ENCODE assay signal across 21 cellular contexts in the genomic region with DNA sequence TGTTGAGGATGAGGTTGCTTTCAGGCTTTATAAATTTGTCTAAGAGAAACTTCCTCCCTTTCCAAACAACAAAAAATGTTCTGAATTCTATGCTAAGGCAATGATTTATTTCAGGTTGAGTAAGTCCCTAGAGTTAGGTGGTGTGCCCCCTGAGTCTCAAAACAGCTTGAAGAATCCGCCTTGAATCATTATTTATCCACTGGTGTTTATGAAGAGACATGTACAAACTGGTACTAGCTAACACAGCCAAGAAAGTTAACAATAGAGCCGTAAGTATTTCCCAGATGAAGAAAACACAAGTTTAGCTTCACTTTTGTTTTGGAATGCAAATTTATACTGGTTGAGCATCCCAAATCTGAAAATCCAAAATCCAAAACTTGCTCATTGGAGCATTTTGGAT.
DNase-seq lines count a peak whose midpoint lies in the region; ATAC-seq and TF ChIP-seq lines count a peak whose summit lies in the region.
"Had no signal": no experiment of that assay in that cellular context is flagged by ENCODE, and none has a peak within 500 bp of the region (broad histone marks: within the 10 kb centered on the region; RNA-seq: fewer than 3 reads in every experiment).

No MANE protein-coding gene starts in this region.

- TF ChIP-seq CTCF in astrocyte of the spinal cord (IDR thresholded peaks at IDR 0.05; ENCODE audit: low read depth, low read length): no peak
- TF ChIP-seq CTCF in progenitor cell of endocrine pancreas (IDR thresholded peaks at IDR 0.05; ENCODE audit: unreplicated experiment): no peak

- ATAC-seq in GM18520 (IDR thresholded peaks at IDR 0.05; ENCODE audit: unreplicated experiment) (no peak), HG03139 (IDR thresholded peaks at IDR 0.05; ENCODE audit: unreplicated experiment) (no peak)
- ATAC-seq: activated CD8-positive, alpha-beta T cell treated with anti-CD3 and anti-CD28 coated beads, Interleukin-2, amount 10 ng/mL, durations not matched to agents 7 days and 5 days; lower lobe of right lung; natural killer cell treated with Interleukin-12 subunit alpha and Interleukin-12 subunit beta and Interleukin-15 and Interleukin-18, amount 100 ng/mL, for 72 hours had no signal

- peaks cover 15% of the 10 kb centered on the region for H3K36me3 Mint-ChIP-seq in progenitor cell of endocrine pancreas (ENCODE audit: insufficient read depth)
- H3K36me3 Mint-ChIP-seq: natural killer cell treated with Interleukin-12 subunit alpha and Interleukin-12 subunit beta and Interleukin-15 and Interleukin-18, amount 100 ng/mL, for 72 hours had no signal

- H3K4me3 Mint-ChIP-seq in progenitor cell of endocrine pancreas (ENCODE audit: low read depth): no peak overlapping the region
- H3K4me3 Mint-ChIP-seq: activated CD8-positive, alpha-beta T cell treated with anti-CD3 and anti-CD28 coated beads, Interleukin-2, amount 10 ng/mL, durations not matched to agents 7 days and 5 days; activated naive CD8-positive, alpha-beta T cell treated with anti-CD3 and anti-CD28 coated beads, Interleukin-2, amount 10 ng/mL, durations not matched to agents 7 days and 5 days; endodermal cell; natural killer cell treated with Interleukin-12 subunit alpha and Interleukin-12 subunit beta and Interleukin-15 and Interleukin-18, amount 100 ng/mL, for 72 hours; T-helper 1 cell treated with Interleukin-12 subunit alpha and Interleukin-12 subunit beta and Interleukin-4 antibody, amounts not matched to agents 30 μg/mL and 1 μg/mL, for 36 hours had no signal

- H3K27ac Mint-ChIP-seq in progenitor cell of endocrine pancreas: peak overlapping the region; percentile 13
- H3K27ac Mint-ChIP-seq: activated CD8-positive, alpha-beta T cell treated with anti-CD3 and anti-CD28 coated beads, Interleukin-2, amount 10 ng/mL, durations not matched to agents 7 days and 5 days; activated naive CD8-positive, alpha-beta T cell treated with anti-CD3 and anti-CD28 coated beads, Interleukin-2, amount 10 ng/mL, durations not matched to agents 7 days and 5 days; endodermal cell; natural killer cell treated with Interleukin-12 subunit alpha and Interleukin-12 subunit beta and Interleukin-15 and Interleukin-18, amount 100 ng/mL, for 72 hours; T-helper 1 cell treated with Interleukin-12 subunit alpha and Interleukin-12 subunit beta and Interleukin-4 antibody, amounts not matched to agents 30 μg/mL and 1 μg/mL, for 36 hours had no signal

- peak; percentile 13 for DNase-seq in HPDE6-E6E7 (ENCODE audit: extremely low spot score)
- DNase-seq in astrocyte of the spinal cord (ENCODE audit: low read depth, low spot score): peak; percentile 19
- peak; percentile 35 for DNase-seq in globus pallidus (ENCODE audit: low spot score)
- no peak for DNase-seq in progenitor cell of endocrine pancreas (ENCODE audit: low spot score, unreplicated experiment)
- no peak for DNase-seq in stimulated activated CD4-positive, alpha-beta T cell treated with anti-CD3 and anti-CD28 coated beads, Interleukin-4, amount 100 ng/mL, for 24 hours
- DNase-seq in DMS153 treated with DMSO at 0.1 percent for 48 hours (lab: John Stamatoyannopoulos, UW; ENCODE audit: unreplicated experiment): no peak
- DNase-seq: activated CD8-positive, alpha-beta T cell treated with anti-CD3 and anti-CD28 coated beads, Interleukin-2, amount 10 ng/mL, durations not matched to agents 7 days and 5 days; activated naive CD8-positive, alpha-beta T cell treated with anti-CD3 and anti-CD28 coated beads, Interleukin-2, amount 10 ng/mL, durations not matched to agents 7 days and 5 days; activated T-cell treated with anti-CD3 and anti-CD28 coated beads, Interleukin-2, amount 50 U/mL, for 48 hours; endodermal cell; lower lobe of right lung; NCI-H146; NCI-H345; NK-92 treated with Interleukin-12 subunit alpha and Interleukin-12 subunit beta, amount 100 ng/mL, for 24 hours; sigmoid colon; stimulated activated CD4-positive, alpha-beta T cell treated with anti-CD3 and anti-CD28 coated beads, Interleukin-4, amount 100 ng/mL, for 1 hour had no signal

- no peaks in the 10 kb centered on the region for H3K27me3 Mint-ChIP-seq in progenitor cell of endocrine pancreas
- H3K27me3 Mint-ChIP-seq: activated naive CD8-positive, alpha-beta T cell treated with anti-CD3 and anti-CD28 coated beads, Interleukin-2, amount 10 ng/mL, durations not matched to agents 7 days and 5 days; natural killer cell treated with Interleukin-12 subunit alpha and Interleukin-12 subunit beta and Interleukin-15 and Interleukin-18, amount 100 ng/mL, for 72 hours had no signal

- no peak overlapping the region for H3K4me3 ChIP-seq in astrocyte of the spinal cord (ENCODE audit: low read depth, low read length)
- H3K4me3 ChIP-seq: lower lobe of right lung, sigmoid colon, suprapubic skin had no signal

- in situ Hi-C loops in astrocyte of the spinal cord (cut with HindIII; ENCODE audit: low sequenced_read_pairs): no loop called here

- peaks cover 2% of the 10 kb centered on the region for H3K4me1 Mint-ChIP-seq in progenitor cell of endocrine pancreas (ENCODE audit: low read depth)
- H3K4me1 Mint-ChIP-seq: activated naive CD8-positive, alpha-beta T cell treated with anti-CD3 and anti-CD28 coated beads, Interleukin-2, amount 10 ng/mL, durations not matched to agents 7 days and 5 days had no signal

- H3K9me3 Mint-ChIP-seq in progenitor cell of endocrine pancreas (ENCODE audit: low read depth): no peaks in the 10 kb centered on the region
- H3K9me3 Mint-ChIP-seq: activated naive CD8-positive, alpha-beta T cell treated with anti-CD3 and anti-CD28 coated beads, Interleukin-2, amount 10 ng/mL, durations not matched to agents 7 days and 5 days; endodermal cell; natural killer cell treated with Interleukin-12 subunit alpha and Interleukin-12 subunit beta and Interleukin-15 and Interleukin-18, amount 100 ng/mL, for 72 hours; T-helper 1 cell treated with Interleukin-12 subunit alpha and Interleukin-12 subunit beta and Interleukin-4 antibody, amounts not matched to agents 30 μg/mL and 1 μg/mL, for 36 hours had no signal

Comparison
In these comparisons a context has a peak if more than half of its experiments do, and no peak if none do; other contexts are left out.
1. DNase-seq: peak in HPDE6-E6E7 (single experiment), astrocyte of the spinal cord (single experiment) and globus pallidus (single experiment); none in progenitor cell of endocrine pancreas (single experiment), stimulated activated CD4-positive, alpha-beta T cell treated with anti-CD3 and anti-CD28 coated beads, Interleukin-4, amount 100 ng/mL, for 24 hours (single experiment) and DMS153 treated with DMSO at 0.1 percent for 48 hours (single experiment).